24 cellular contexts compared by ENCODE assay signal in genomic region chr14:104596451-104596918, GRCh38. TPM values are rescaled to one million over a fixed set of nuclear protein-coding genes. Genes with fewer than 3 reads are reported as not detected.
DNase-seq lines count a peak whose midpoint lies in the region; ATAC-seq, FAIRE-seq and TF ChIP-seq lines count a peak whose summit lies in the region.
"Had no signal": no experiment of that assay in that cellular context is flagged by ENCODE, and none has a peak within 500 bp of the region (broad histone marks: within the 10 kb centered on the region; RNA-seq: fewer than 3 reads in every experiment).

No MANE protein-coding gene starts in this region.

- no peak overlapping the region for H3T11ph ChIP-seq in H9 (ENCODE audit: low read length)

- no peak overlapping the region for H2BK15ac ChIP-seq in H9 (ENCODE audit: low read depth, low read length)

- no peak overlapping the region for H4K5ac ChIP-seq in H9 (ENCODE audit: insufficient read length, low read depth, low read length)

- H3K9me3 Mint-ChIP-seq in CD14-positive monocyte (no peaks in the 10 kb centered on the region), H9 (no peaks in the 10 kb centered on the region; a peak in 1 of 5 replicates)
- H3K9me3 Mint-ChIP-seq: CD4-positive, alpha-beta T cell had no signal

- H3K4ac ChIP-seq in H9 (ENCODE audit: low read depth, low read length), result no peak overlapping the region

- H3K23ac ChIP-seq in H9 (ENCODE audit: insufficient read length, low read depth, low read length), result no peak overlapping the region

- H3K18ac ChIP-seq in H9 (ENCODE audit: insufficient read length, low read depth, low read length), result no peak overlapping the region

- H2BK120ac ChIP-seq in H9 (ENCODE audit: low read depth, low read length, poor library complexity, severe bottlenecking), result no peak overlapping the region

- no peak overlapping the region for H4K91ac ChIP-seq in H9 (ENCODE audit: insufficient read length, low read depth, low read length)

- H3K4me1 ChIP-seq in H9 (ENCODE audit: insufficient read depth, low read length), result no peaks in the 10 kb centered on the region
- H3K4me1 ChIP-seq in kidney (ENCODE audit: control insufficient read depth in 1 of 2, insufficient read depth in 1 of 2, low read depth in 1 of 2, low read length in 2 of 2), result no peaks in the 10 kb centered on the region
- H3K4me1 ChIP-seq in spleen, result no peaks in the 10 kb centered on the region
- H3K4me1 ChIP-seq: SJCRH30 had no signal

- no peak for FAIRE-seq in kidney (lab: Jason Lieb, UNC)
- FAIRE-seq: G401.6, GM19239 had no signal

- H3K9me3 ChIP-seq in H9 (ENCODE audit: control insufficient read depth, low read depth, low read length) (no peaks in the 10 kb centered on the region), kidney (ENCODE audit: control insufficient read depth in 1 of 2, low read length in 2 of 2) (no peaks in the 10 kb centered on the region), spleen (no peaks in the 10 kb centered on the region)
- H3K9me3 ChIP-seq: SJCRH30 had no signal

- H3K9ac ChIP-seq in H9 (ENCODE audit: extremely low read depth, insufficient read length, low read length), result no peak overlapping the region
- H3K9ac ChIP-seq in kidney (ENCODE audit: low read length in 2 of 2), result no peak overlapping the region

- H3K27me3 ChIP-seq in H9 (ENCODE audit: insufficient read depth, low read length) (no peaks in the 10 kb centered on the region), spleen (replicated peaks in 1 of 7) (peaks cover 0 to 78% (median 8%) of the 10 kb centered on the region in 7 donors)

- ATAC-seq in HG03442 (IDR thresholded peaks at IDR 0.05; ENCODE audit: unreplicated experiment), result no peak

- no peaks in the 10 kb centered on the region for H3K79me1 ChIP-seq in H9 (ENCODE audit: insufficient read depth, low read depth, low read length, poor library complexity, severe bottlenecking)

- no peak for TF ChIP-seq CTCF in CD14-positive monocyte (IDR thresholded peaks at IDR 0.05)
- no peak for TF ChIP-seq CTCF in H9 (conservative IDR thresholded peaks at IDR 0.05)
- TF ChIP-seq CTCF in kidney (IDR thresholded peaks at IDR 0.05; ENCODE audit: borderline replicate concordance, extremely low read depth, insufficient read depth), result no peak
- no peak for TF ChIP-seq CTCF in spleen (IDR thresholded peaks at IDR 0.05 in 8 of 11, conservative IDR thresholded peaks at IDR 0.05 in 3 of 11)
- TF ChIP-seq CTCF in GM20000 (IDR thresholded peaks at IDR 0.05; ENCODE audit: extremely low read depth, missing control alignments), result no peak

- no peak overlapping the region for H3K4me3 ChIP-seq in kidney (ENCODE audit: low read length in 2 of 2)
- H3K4me3 ChIP-seq in spleen, result no peak overlapping the region
- H3K4me3 ChIP-seq: PC-9, SJCRH30 had no signal

- H2BK20ac ChIP-seq in H9 (ENCODE audit: low read depth, low read length, poor library complexity, severe bottlenecking), result no peak overlapping the region

- no peak overlapping the region for H3K4me2 ChIP-seq in H9 (ENCODE audit: insufficient read depth, insufficient read length, low read length)
- H3K4me2 ChIP-seq: PC-9 had no signal

- DNase-seq in CD14-positive monocyte (ENCODE audit: low spot score) (peak; percentile 40), H9 (no peak), kidney (peak; percentile 33), spleen (peak; percentile 58), GM20000 (ENCODE audit: low spot score) (no peak)
- DNase-seq in activated CD4-positive, CD25-positive, alpha-beta regulatory T cell (lab: John Stamatoyannopoulos, UW), result no peak
- DNase-seq: CD4-positive, alpha-beta T cell; DMS153; KG1; NCI-H1105; NCI-H146; NCI-H2029; NCI-H2227 treated with DMSO at 0.1 percent for 48 hours; NCI-H510A; PC-9; SJCRH30 had no signal

- no peaks in the 10 kb centered on the region for H3K36me3 ChIP-seq in kidney (ENCODE audit: control insufficient read depth in 1 of 2, insufficient read depth in 2 of 2, low read length in 2 of 2)
- no peaks in the 10 kb centered on the region for H3K36me3 ChIP-seq in spleen
- H3K36me3 ChIP-seq: SJCRH30 had no signal

- no peak overlapping the region for H2BK5ac ChIP-seq in H9 (ENCODE audit: insufficient read length, low read length)

- WGBS in H9 (ENCODE audit: extremely low coverage, insufficient read length, low lambda C conversion rate), result no CpG with 5 or more reads among the region's 11 CpGs
- 79 to 91% (median 83%) methylated on average over 5 to 11 of the region's 11 CpGs for WGBS in spleen, 5 donors

- no peak overlapping the region for H3K27ac ChIP-seq in H9 (ENCODE audit: insufficient read length, low read depth, low read length)
- H3K27ac ChIP-seq in kidney (ENCODE audit: low read depth in 2 of 2, low read length in 2 of 2), result no peak overlapping the region
- H3K27ac ChIP-seq in spleen, result no peak overlapping the region
- H3K27ac ChIP-seq: PC-9, RWPE1, SJCRH30 had no signal

- H2AK5ac ChIP-seq in H9 (ENCODE audit: insufficient read length, low read length), result no peak overlapping the region

- H3K27ac Mint-ChIP-seq in CD14-positive monocyte, result no peak overlapping the region
- peak overlapping the region in 2 of 3 experiments; percentile 84 to 92; a peak in 2 of 7 replicates for H3K27ac Mint-ChIP-seq in H9
- H3K27ac Mint-ChIP-seq: CD4-positive, alpha-beta T cell had no signal

- H3K4me1 Mint-ChIP-seq in CD14-positive monocyte (no peaks in the 10 kb centered on the region), H9 (peaks cover 0 to 3% of the 10 kb centered on the region in 2 experiments; a peak in 1 of 4 replicates)

- H3K36me3 Mint-ChIP-seq in CD14-positive monocyte, result no peaks in the 10 kb centered on the region
- H3K36me3 Mint-ChIP-seq in H9 (ENCODE audit: insufficient read depth in 1 of 3, low read depth in 3 of 3), result no peaks in the 10 kb centered on the region

- no peak overlapping the region for H3K4me3 Mint-ChIP-seq in CD14-positive monocyte
- no peak overlapping the region for H3K4me3 Mint-ChIP-seq in H9
- H3K4me3 Mint-ChIP-seq: CD4-positive, alpha-beta T cell had no signal

- no peak overlapping the region for H2AFZ ChIP-seq in H9 (ENCODE audit: low read length)
- H2AFZ ChIP-seq: PC-9 had no signal

- intact Hi-C loops in CD14-positive monocyte (cut with micrococcal nuclease) (no loop called here), kidney (cut with DNase I) (no loop called here), spleen (cut with DNase I; ENCODE audit: low total_unique reads) (no loop called here)

- no peaks in the 10 kb centered on the region for H4K20me1 ChIP-seq in H9 (ENCODE audit: control insufficient read depth, insufficient read depth, insufficient read length)

- H4K8ac ChIP-seq in H9 (replicated peaks; ENCODE audit: insufficient read length, low read depth, low read length), result no peak overlapping the region

- no peaks in the 10 kb centered on the region for H3K23me2 ChIP-seq in H9 (ENCODE audit: insufficient read length, low read depth, low read length, poor library complexity, severe bottlenecking)

- peaks cover 2 to 7% (median 3%) of the 10 kb centered on the region in 3 donors for H3K27me3 Mint-ChIP-seq in CD14-positive monocyte (ENCODE audit: low read depth in 3 of 3)
- peaks cover 9% of the 10 kb centered on the region for H3K27me3 Mint-ChIP-seq in H9 (ENCODE audit: low read depth)

- H3K79me2 ChIP-seq in H9 (ENCODE audit: insufficient read depth, low read length), result no peaks in the 10 kb centered on the region

- no peak overlapping the region for H3K56ac ChIP-seq in H9 (ENCODE audit: insufficient read length, low read depth, low read length)

- no peak overlapping the region for H2BK12ac ChIP-seq in H9 (ENCODE audit: insufficient read length, low read depth, low read length)

- H3K14ac ChIP-seq in H9 (ENCODE audit: insufficient read depth, low read length), result no peak overlapping the region

- no peak for TF ChIP-seq POLR2A in spleen (IDR thresholded peaks at IDR 0.05)

RNA-seq across cellular contexts. Expression of gene TMEM179, which starts 8.1 kb away (rescaled TPM):
- polyA plus RNA-seq in CD14-positive monocyte (not detected), kidney (ENCODE audit: insufficient read depth, low read depth, low replicate concordance) (0.67 TPM), spleen (under 1 TPM in 1 of 3 donors, not detected in 2; 0.08 TPM)
- total RNA-seq in H9 (2021) (11.1 and 11.4 TPM in 2 replicates), kidney (0.50 TPM), spleen (not detected)
- total RNA-seq: CD4-positive, alpha-beta T cell; H4; PC-9; SJCRH30 had no signal

RNA-seq across cellular contexts. Expression of gene C14orf180, which starts 16.9 kb away (rescaled TPM):
- polyA plus RNA-seq in CD14-positive monocyte, result not detected
- total RNA-seq in H9 (2021), result not detected in 2 replicates
- 2.1 TPM for total RNA-seq in kidney
- 3.1 TPM for polyA plus RNA-seq in kidney (ENCODE audit: insufficient read depth, low read depth, low replicate concordance)
- total RNA-seq in spleen, result under 1 TPM in 2 of 7 donors, not detected in 5; 0.17 to 0.28 TPM
- polyA plus RNA-seq in spleen, result under 1 TPM; 0.20 to 0.70 (median 0.28) TPM
- total RNA-seq: CD4-positive, alpha-beta T cell; H4; HT1080; PC-9; SJCRH30; T-helper 1 cell treated with Interleukin-12 subunit alpha and Interleukin-12 subunit beta and Interleukin-4 antibody, amounts not matched to agents 30 ng/mL and 1 ng/mL, for 36 hours had no signal
- polyA plus RNA-seq: BJ had no signal

Comparison
In these comparisons a context has a peak if more than half of its experiments do, and no peak if none do; other contexts are left out.
1. DNase-seq: peak in CD14-positive monocyte (single experiment), kidney (single experiment) and spleen (single experiment); none in H9 (single experiment), GM20000 (single experiment) and activated CD4-positive, CD25-positive, alpha-beta regulatory T cell (0 of 4).
2. H3K27ac Mint-ChIP-seq: peak in H9 (2 of 3); none in CD14-positive monocyte (0 of 7).